ENCODE assay signal across 33 cellular contexts in the genomic region with DNA sequence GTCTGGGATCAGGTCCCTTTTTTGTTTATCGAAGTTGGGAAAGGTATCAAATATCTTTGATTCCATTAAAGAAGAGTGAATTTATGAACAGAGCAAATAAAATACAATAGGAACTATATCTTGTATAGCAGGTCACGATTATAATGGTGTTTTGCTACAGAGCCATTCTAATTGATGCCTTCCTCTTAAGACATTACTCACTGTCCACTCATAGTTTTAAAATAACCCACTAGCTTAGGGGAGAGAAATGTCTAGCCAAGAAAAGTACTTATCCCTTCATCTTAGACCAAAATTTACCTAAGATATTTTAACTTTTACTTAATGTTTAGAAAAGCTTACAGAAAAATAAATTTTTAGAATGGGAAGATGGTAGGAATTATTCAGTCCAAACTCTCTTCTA.
"Had no signal": no experiment of that assay in that cellular context is flagged by ENCODE, and none has a peak within 500 bp of the region (broad histone marks: within the 10 kb centered on the region; RNA-seq: fewer than 3 reads in every experiment).

No MANE protein-coding gene starts in this region.

- ATAC-seq: activated CD8-positive, alpha-beta memory T cell treated with anti-CD3 and anti-CD28 coated beads, Interleukin-2, amount 10 ng/mL, durations not matched to agents 7 days and 5 days; activated CD8-positive, alpha-beta T cell treated with anti-CD3 and anti-CD28 coated beads, Interleukin-2, amount 10 ng/mL, durations not matched to agents 7 days and 5 days; left cardiac atrium; left ventricle myocardium superior; naive thymus-derived CD4-positive, alpha-beta T cell; pancreas; stimulated activated naive B cell treated with anti-CD40 and anti-IgM and Interleukin-4, amounts not matched to agents 10 μg/mL and 1 μg/mL and 100 μg/mL, for 72 hours; upper lobe of right lung; WTC11 had no signal

- DNase-seq: activated CD4-positive, alpha-beta T cell treated with anti-CD3 and anti-CD28 coated beads for 1 hour; activated CD4-positive, alpha-beta T cell treated with anti-CD3 and anti-CD28 coated beads, Interleukin-2, amount 50 U/mL, for 1 hour; activated CD8-positive, alpha-beta memory T cell treated with anti-CD3 and anti-CD28 coated beads, Interleukin-2, amount 10 ng/mL, durations not matched to agents 7 days and 5 days; activated CD8-positive, alpha-beta T cell treated with anti-CD3 and anti-CD28 coated beads, Interleukin-2, amount 10 ng/mL, durations not matched to agents 7 days and 5 days; activated naive CD4-positive, alpha-beta T cell; activated T-cell treated with anti-CD3 and anti-CD28 coated beads, Interleukin-2, amount 50 U/mL, for 48 hours; central memory CD4-positive, alpha-beta T cell; endodermal cell; esophagus squamous epithelium; left cardiac atrium; left ventricle myocardium superior; naive thymus-derived CD4-positive, alpha-beta T cell; nucleus accumbens; pancreas; retina; sigmoid colon; stimulated activated CD4-positive, alpha-beta T cell treated with anti-CD3 and anti-CD28 coated beads, Interleukin-15, amount 100 ng/mL, for 24 hours; stimulated activated CD4-positive, alpha-beta T cell treated with anti-CD3 and anti-CD28 coated beads, Interleukin-2, amount 100 ng/mL, for 24 hours; stimulated activated naive B cell treated with anti-CD40 and anti-IgM and Interleukin-4, amounts not matched to agents 10 μg/mL and 1 μg/mL and 100 μg/mL, for 72 hours; stomach; SW 1271; T-helper 9 cell; tibial artery; upper lobe of right lung had no signal

- H3K9me3 ChIP-seq: esophagus squamous epithelium, pancreas, prostate gland, sigmoid colon, stomach, suprapubic skin, tibial artery, upper lobe of right lung had no signal

- H3K27ac ChIP-seq: ascending aorta, epithelial cell of prostate, esophagus squamous epithelium, pancreas, prostate gland, sigmoid colon, stomach, suprapubic skin, tibial artery, upper lobe of right lung had no signal

- H3K27ac Mint-ChIP-seq: activated CD8-positive, alpha-beta memory T cell treated with anti-CD3 and anti-CD28 coated beads, Interleukin-2, amount 10 ng/mL, durations not matched to agents 7 days and 5 days; activated CD8-positive, alpha-beta T cell treated with anti-CD3 and anti-CD28 coated beads, Interleukin-2, amount 10 ng/mL, durations not matched to agents 7 days and 5 days; activated naive CD8-positive, alpha-beta T cell; dendritic cell treated with granulocyte-macrophage colony-stimulating factor and Interleukin-4, amounts not matched to agents 40 ng/mL and 50 ng/mL, for 4 days; endodermal cell; naive thymus-derived CD4-positive, alpha-beta T cell; stimulated activated naive B cell treated with anti-CD40 and anti-IgM and Interleukin-4, amounts not matched to agents 10 μg/mL and 1 μg/mL and 100 μg/mL, for 72 hours; T-helper 1 cell treated with Interleukin-12 subunit alpha and Interleukin-12 subunit beta and Interleukin-4 antibody, amounts not matched to agents 30 μg/mL and 1 μg/mL, for 36 hours; WTC11 had no signal

- H3K4me3 ChIP-seq: ascending aorta, esophagus squamous epithelium, pancreas, prostate gland, sigmoid colon, stomach, suprapubic skin, tibial artery, upper lobe of right lung had no signal

- H3K4me3 Mint-ChIP-seq: activated CD8-positive, alpha-beta memory T cell treated with anti-CD3 and anti-CD28 coated beads, Interleukin-2, amount 10 ng/mL, durations not matched to agents 7 days and 5 days; activated CD8-positive, alpha-beta T cell treated with anti-CD3 and anti-CD28 coated beads, Interleukin-2, amount 10 ng/mL, durations not matched to agents 7 days and 5 days; activated naive CD8-positive, alpha-beta T cell; dendritic cell treated with granulocyte-macrophage colony-stimulating factor and Interleukin-4, amounts not matched to agents 40 ng/mL and 50 ng/mL, for 4 days; endodermal cell; naive thymus-derived CD4-positive, alpha-beta T cell; neural crest cell; stimulated activated naive B cell treated with anti-CD40 and anti-IgM and Interleukin-4, amounts not matched to agents 10 μg/mL and 1 μg/mL and 100 μg/mL, for 72 hours; T-helper 1 cell treated with Interleukin-12 subunit alpha and Interleukin-12 subunit beta and Interleukin-4 antibody, amounts not matched to agents 30 μg/mL and 1 μg/mL, for 36 hours; WTC11 had no signal

- H3K27me3 Mint-ChIP-seq: activated CD8-positive, alpha-beta memory T cell treated with anti-CD3 and anti-CD28 coated beads, Interleukin-2, amount 10 ng/mL, durations not matched to agents 7 days and 5 days; activated naive CD8-positive, alpha-beta T cell; dendritic cell treated with granulocyte-macrophage colony-stimulating factor and Interleukin-4, amounts not matched to agents 40 ng/mL and 50 ng/mL, for 4 days; naive thymus-derived CD4-positive, alpha-beta T cell; stimulated activated naive B cell treated with anti-CD40 and anti-IgM and Interleukin-4, amounts not matched to agents 10 μg/mL and 1 μg/mL and 100 μg/mL, for 72 hours had no signal

- H3K27me3 ChIP-seq: ascending aorta, esophagus squamous epithelium, pancreas, sigmoid colon, stomach, suprapubic skin, tibial artery, upper lobe of right lung had no signal

- H3K4me1 Mint-ChIP-seq: activated CD8-positive, alpha-beta memory T cell treated with anti-CD3 and anti-CD28 coated beads, Interleukin-2, amount 10 ng/mL, durations not matched to agents 7 days and 5 days; endodermal cell; naive thymus-derived CD4-positive, alpha-beta T cell; neural crest cell; stimulated activated naive B cell treated with anti-CD40 and anti-IgM and Interleukin-4, amounts not matched to agents 10 μg/mL and 1 μg/mL and 100 μg/mL, for 72 hours; WTC11 had no signal

- H3K36me3 Mint-ChIP-seq: activated CD8-positive, alpha-beta memory T cell treated with anti-CD3 and anti-CD28 coated beads, Interleukin-2, amount 10 ng/mL, durations not matched to agents 7 days and 5 days; activated naive CD8-positive, alpha-beta T cell; naive thymus-derived CD4-positive, alpha-beta T cell; stimulated activated naive B cell treated with anti-CD40 and anti-IgM and Interleukin-4, amounts not matched to agents 10 μg/mL and 1 μg/mL and 100 μg/mL, for 72 hours; WTC11 had no signal

- H3K36me3 ChIP-seq: ascending aorta, esophagus squamous epithelium, pancreas, prostate gland, sigmoid colon, stomach, suprapubic skin, tibial artery, upper lobe of right lung had no signal

- H3K4me1 ChIP-seq: ascending aorta, esophagus squamous epithelium, pancreas, prostate gland, sigmoid colon, stomach, suprapubic skin, upper lobe of right lung had no signal

- H3K9me3 Mint-ChIP-seq: dendritic cell treated with granulocyte-macrophage colony-stimulating factor and Interleukin-4, amounts not matched to agents 40 ng/mL and 50 ng/mL, for 4 days; endodermal cell; T-helper 1 cell treated with Interleukin-12 subunit alpha and Interleukin-12 subunit beta and Interleukin-4 antibody, amounts not matched to agents 30 μg/mL and 1 μg/mL, for 36 hours; WTC11 had no signal
